7 cellular contexts compared by ENCODE assay signal in the genomic region with DNA sequence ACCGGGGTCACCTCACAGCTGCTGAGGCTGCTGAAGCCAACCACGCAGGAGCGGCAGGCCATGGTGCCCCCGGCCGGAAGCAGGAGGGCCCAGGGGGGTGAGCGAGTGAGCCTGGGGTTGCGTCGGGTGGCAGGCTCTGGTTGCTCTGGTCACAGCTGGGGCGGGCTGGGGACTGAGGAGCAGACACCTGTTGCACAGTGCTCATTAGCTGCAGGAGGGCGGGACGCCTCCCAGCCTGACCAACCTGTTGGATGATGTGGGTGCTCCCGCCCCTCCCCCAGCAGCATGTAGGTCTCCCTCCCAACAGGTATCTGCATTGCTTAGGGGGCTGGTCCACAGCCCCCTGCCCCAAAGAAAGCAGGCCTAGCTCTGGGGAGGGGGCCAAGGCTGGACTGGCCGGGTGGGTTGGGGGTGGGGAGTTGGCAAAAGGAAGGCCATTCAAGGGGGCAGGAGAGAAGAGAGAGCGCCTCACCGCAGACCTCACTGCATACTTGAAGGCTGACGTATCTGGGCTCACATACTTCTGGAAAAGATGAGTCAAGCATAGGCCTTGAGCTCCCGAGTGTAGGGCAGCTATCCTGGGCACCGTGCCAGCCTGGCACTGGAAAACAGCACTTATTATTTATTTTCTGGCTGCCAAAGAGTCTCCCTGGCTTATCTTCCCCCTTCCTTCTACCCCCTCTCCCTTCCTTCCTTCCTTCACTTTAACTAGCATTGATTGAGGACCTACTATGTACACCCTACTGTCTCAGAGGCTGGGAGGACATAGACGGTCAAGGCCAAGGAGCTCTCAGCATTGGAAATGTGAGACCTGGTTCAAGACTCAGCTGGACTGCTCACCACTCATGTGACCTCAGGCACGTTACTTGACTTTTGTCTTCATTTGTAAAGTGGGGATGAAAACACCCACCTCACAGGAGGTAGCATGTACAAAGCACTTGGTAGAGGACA.
DNase-seq lines count a peak whose midpoint lies in the region; ATAC-seq lines count a peak whose summit lies in the region.

A gene (minus strand): TSS at position 174 of the 951 bp plus-strand sequence. CDS start 112 bp downstream, at position 62.

- no peak for ATAC-seq in GM18502 (IDR thresholded peaks at IDR 0.05; ENCODE audit: poor library complexity, unreplicated experiment)
- ATAC-seq in HG03442 (IDR thresholded peaks at IDR 0.05; ENCODE audit: unreplicated experiment), result no peak

- DNase-seq in HCEC 1CT (peak; percentile 99), NCI-H226 (peak; percentile 100), astrocyte of the hippocampus (ENCODE audit: low read depth, low spot score) (peak; percentile 99), iris pigment epithelial cell (ENCODE audit: low read depth) (peak; percentile 99)
- peak; percentile 42 for DNase-seq in stimulated activated CD4-positive, alpha-beta T cell treated with anti-CD3 and anti-CD28 coated beads, Interleukin-15, amount 100 ng/mL, for 24 hours

Comparison
In these comparisons a context has a peak if more than half of its experiments do, and no peak if none do; other contexts are left out.
1. DNase-seq: peak in every context shown above with its lines; median percentile 100 in NCI-H226; 99 in HCEC 1CT; 99 in astrocyte of the hippocampus; 99 in iris pigment epithelial cell; 42 in stimulated activated CD4-positive, alpha-beta T cell treated with anti-CD3 and anti-CD28 coated beads, Interleukin-15, amount 100 ng/mL, for 24 hours.